In genomic region chr6:44530910-44531234, GRCh38 we compare ENCODE assay signal across 19 cellular contexts.
DNase-seq lines count a peak whose midpoint lies in the region; ATAC-seq and TF ChIP-seq lines count a peak whose summit lies in the region.
"Had no signal": no experiment of that assay in that cellular context is flagged by ENCODE, and none has a peak within 500 bp of the region (broad histone marks: within the 10 kb centered on the region; RNA-seq: fewer than 3 reads in every experiment).

No MANE protein-coding gene starts in this region.

- H3K27ac Mint-ChIP-seq in endodermal cell (no peak overlapping the region), osteocyte (ENCODE audit: unreplicated experiment) (no peak overlapping the region)
- H3K27ac Mint-ChIP-seq in activated CD4-positive, alpha-beta T cell treated with anti-CD3 and anti-CD28 coated beads, Interleukin-2, amount 10 ng/mL, durations not matched to agents 7 days and 5 days: no peak overlapping the region
- H3K27ac Mint-ChIP-seq: B cell; CD4-positive, alpha-beta T cell; CD8-positive, alpha-beta T cell had no signal

- H3K36me3 ChIP-seq in endodermal cell (ENCODE audit: control insufficient read depth, insufficient read depth, low read length) (no peaks in the 10 kb centered on the region), adrenal gland (replicated peaks in 1 of 2) (no peaks in the 10 kb centered on the region)
- H3K36me3 ChIP-seq: BLaER1 treated with 17β-estradiol and CSF1 and Interleukin-3, amounts not matched to agents 10 nM and 100 nM had no signal

- H3K27me3 ChIP-seq in endodermal cell (ENCODE audit: control insufficient read depth, insufficient read depth, low read length, poor library complexity, severe bottlenecking) (no peaks in the 10 kb centered on the region), adrenal gland (no peaks in the 10 kb centered on the region)

- TF ChIP-seq POLR2A in adrenal gland (IDR thresholded peaks at IDR 0.05): no peak

- no peak overlapping the region for H3K4me3 Mint-ChIP-seq in endodermal cell
- no peak overlapping the region for H3K4me3 Mint-ChIP-seq in osteocyte (ENCODE audit: unreplicated experiment)
- no peak overlapping the region for H3K4me3 Mint-ChIP-seq in activated CD4-positive, alpha-beta T cell treated with anti-CD3 and anti-CD28 coated beads, Interleukin-2, amount 10 ng/mL, durations not matched to agents 7 days and 5 days
- H3K4me3 Mint-ChIP-seq: B cell; CD4-positive, alpha-beta T cell; CD8-positive, alpha-beta T cell had no signal

- WGBS in endodermal cell (ENCODE audit: insufficient coverage in 1 of 2, insufficient read length in 1 of 2), 2 experiments: 93 to 97% methylated on average over 2 to 3 of the region's 3 CpGs
- WGBS in adrenal gland, 4 donors: 84 to 93% (median 91%) methylated on average over 3 of the region's 3 CpGs; no CpG with 5 or more reads in 1 of the 4 donors

- ATAC-seq in Right ventricle myocardium inferior (peak; percentile 4), Right ventricle myocardium superior (ENCODE audit: poor library complexity) (no peak)
- ATAC-seq: A549; CD8-positive, alpha-beta T cell had no signal

- H3K9ac ChIP-seq in endodermal cell (ENCODE audit: extremely low read depth, low read length, poor library complexity, severe bottlenecking): no peak overlapping the region
- H3K9ac ChIP-seq: BLaER1 treated with 17β-estradiol and CSF1 and Interleukin-3, amounts not matched to agents 10 nM and 100 nM had no signal

- intact Hi-C loops in Right ventricle myocardium inferior (cut with DNase I): no loop called here
- intact Hi-C loops in Right ventricle myocardium superior (cut with DNase I): no loop called here
- intact Hi-C loops in adrenal gland (cut with DNase I): no loop called here

- peaks cover 13% of the 10 kb centered on the region for H3K4me1 ChIP-seq in endodermal cell (ENCODE audit: control insufficient read depth, insufficient read depth, low read length)
- H3K4me1 ChIP-seq in adrenal gland (replicated peaks in 1 of 2): no peaks in the 10 kb centered on the region
- H3K4me1 ChIP-seq: A549, Caco-2 had no signal

- H3K4me1 Mint-ChIP-seq in endodermal cell: peaks cover 21% of the 10 kb centered on the region
- no peaks in the 10 kb centered on the region for H3K4me1 Mint-ChIP-seq in osteocyte (ENCODE audit: unreplicated experiment)
- peaks cover 12% of the 10 kb centered on the region for H3K4me1 Mint-ChIP-seq in activated CD4-positive, alpha-beta T cell treated with anti-CD3 and anti-CD28 coated beads, Interleukin-2, amount 10 ng/mL, durations not matched to agents 7 days and 5 days
- H3K4me1 Mint-ChIP-seq: B cell had no signal

- H3K4me3 ChIP-seq in endodermal cell (ENCODE audit: low read length) (no peak overlapping the region), adrenal gland (no peak overlapping the region)
- H3K4me3 ChIP-seq: A549; BLaER1 treated with 17β-estradiol and CSF1 and Interleukin-3, amounts not matched to agents 10 nM and 100 nM had no signal

- no peaks in the 10 kb centered on the region for H3K27me3 Mint-ChIP-seq in endodermal cell (ENCODE audit: insufficient read depth)
- H3K27me3 Mint-ChIP-seq in osteocyte (ENCODE audit: unreplicated experiment): no peaks in the 10 kb centered on the region
- H3K27me3 Mint-ChIP-seq in activated CD4-positive, alpha-beta T cell treated with anti-CD3 and anti-CD28 coated beads, Interleukin-2, amount 10 ng/mL, durations not matched to agents 7 days and 5 days: no peaks in the 10 kb centered on the region

- DNase-seq in Right ventricle myocardium inferior (ENCODE audit: missing footprints) (no peak), Right ventricle myocardium superior (no peak), endodermal cell (peak; percentile 42), osteocyte (ENCODE audit: extremely low spot score, unreplicated experiment) (peak; percentile 68), GOT3 (lab: John Stamatoyannopoulos, UW) (no peak), adrenal gland (no peak)
- no peak for DNase-seq in activated CD4-positive, alpha-beta T cell treated with anti-CD3 and anti-CD28 coated beads, Interleukin-2, amount 10 ng/mL, durations not matched to agents 7 days and 5 days
- DNase-seq: AML-193; Caco-2; Calu3; CD4-positive, alpha-beta T cell; CD8-positive, alpha-beta T cell; DMS79 treated with DMSO at 0.1 percent for 48 hours; GF-D8 had no signal

- TF ChIP-seq CTCF in endodermal cell (conservative IDR thresholded peaks at IDR 0.05) (no peak), osteocyte (IDR thresholded peaks at IDR 0.05) (no peak), adrenal gland (IDR thresholded peaks at IDR 0.05) (no peak)

- H3K9me3 ChIP-seq in endodermal cell (ENCODE audit: control insufficient read depth, low read length) (no peaks in the 10 kb centered on the region), adrenal gland (replicated peaks in 1 of 3) (no peaks in the 10 kb centered on the region)
- H3K9me3 ChIP-seq: A549; BLaER1 treated with 17β-estradiol and CSF1 and Interleukin-3, amounts not matched to agents 10 nM and 100 nM; Caco-2 had no signal

- H3K27ac ChIP-seq in endodermal cell (ENCODE audit: low read depth, low read length) (no peak overlapping the region), adrenal gland (no peak overlapping the region)
- H3K27ac ChIP-seq: 22Rv1; A549; BLaER1 treated with 17β-estradiol and CSF1 and Interleukin-3, amounts not matched to agents 10 nM and 100 nM; C4-2B had no signal

- H3K9me3 Mint-ChIP-seq in endodermal cell: no peaks in the 10 kb centered on the region
- no peaks in the 10 kb centered on the region for H3K9me3 Mint-ChIP-seq in osteocyte (ENCODE audit: unreplicated experiment)
- no peaks in the 10 kb centered on the region for H3K9me3 Mint-ChIP-seq in activated CD4-positive, alpha-beta T cell treated with anti-CD3 and anti-CD28 coated beads, Interleukin-2, amount 10 ng/mL, durations not matched to agents 7 days and 5 days
- H3K9me3 Mint-ChIP-seq: CD4-positive, alpha-beta T cell; CD8-positive, alpha-beta T cell had no signal

- POLR2A ChIA-PET in activated CD4-positive, alpha-beta T cell treated with anti-CD3 and anti-CD28 coated beads, Interleukin-2, amount 10 ng/mL, durations not matched to agents 7 days and 5 days (lab: Charles Lee): no interaction called here

- H3K36me3 Mint-ChIP-seq in endodermal cell (ENCODE audit: low read depth): no peaks in the 10 kb centered on the region
- H3K36me3 Mint-ChIP-seq in osteocyte (ENCODE audit: unreplicated experiment): no peaks in the 10 kb centered on the region
- no peaks in the 10 kb centered on the region for H3K36me3 Mint-ChIP-seq in activated CD4-positive, alpha-beta T cell treated with anti-CD3 and anti-CD28 coated beads, Interleukin-2, amount 10 ng/mL, durations not matched to agents 7 days and 5 days (ENCODE audit: low read depth)
- H3K36me3 Mint-ChIP-seq: CD8-positive, alpha-beta T cell had no signal

- CTCF ChIA-PET in activated CD4-positive, alpha-beta T cell treated with anti-CD3 and anti-CD28 coated beads, Interleukin-2, amount 10 ng/mL, durations not matched to agents 7 days and 5 days (lab: Charles Lee): interaction anchor here (0.6 to 1.3 kb wide), 3 partner anchors 9 to 493 kb away, joined by 3 read pairs; no protein-coding TSS in a partner anchor

Comparison
In these comparisons a context has a peak if more than half of its experiments do, and no peak if none do; other contexts are left out.
1. DNase-seq: peak in endodermal cell (single experiment) and osteocyte (single experiment); none in Right ventricle myocardium inferior (single experiment), Right ventricle myocardium superior (single experiment), activated CD4-positive, alpha-beta T cell treated with anti-CD3 and anti-CD28 coated beads, Interleukin-2, amount 10 ng/mL, durations not matched to agents 7 days and 5 days (single experiment), GOT3 (single experiment) and adrenal gland (0 of 7).